22 cellular contexts compared by ENCODE assay signal in the genomic region with DNA sequence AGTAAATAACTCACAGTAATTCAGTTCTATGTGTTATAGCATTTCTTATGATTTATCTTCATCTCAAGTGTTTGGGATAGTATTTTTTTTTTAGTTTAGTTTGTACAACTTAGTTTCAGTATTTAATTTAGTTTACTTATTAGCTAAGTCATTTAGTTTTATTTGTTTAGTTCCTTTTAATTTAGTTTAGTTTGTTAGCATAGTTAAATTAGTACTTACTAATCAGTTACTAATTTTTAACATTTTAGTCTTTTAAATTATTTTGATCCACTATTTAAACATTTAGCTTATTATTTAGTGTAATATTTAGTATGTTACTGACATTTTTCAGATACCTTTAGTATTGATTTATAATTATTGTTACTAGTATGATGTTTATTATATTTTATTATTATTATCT.
DNase-seq lines count a peak whose midpoint lies in the region; FAIRE-seq and TF ChIP-seq lines count a peak whose summit lies in the region.
"Had no signal": no experiment of that assay in that cellular context is flagged by ENCODE, and none has a peak within 500 bp of the region (broad histone marks: within the 10 kb centered on the region; RNA-seq: fewer than 3 reads in every experiment).

No MANE protein-coding gene starts in this region.

- H3K27ac ChIP-seq in HEK293 (ENCODE audit: extremely low read depth, low read depth, low read length) (no peak overlapping the region), small intestine (ENCODE audit: low read depth in 1 of 2, low read length in 1 of 2) (no peak overlapping the region)
- H3K27ac ChIP-seq: BLaER1, C4-2B, GM23248 had no signal

- no peaks in the 10 kb centered on the region for H3K27me3 ChIP-seq in small intestine (ENCODE audit: control insufficient read depth in 2 of 2, insufficient read depth in 2 of 2, low read length in 2 of 2)
- H3K27me3 ChIP-seq: BLaER1 had no signal

- H3K36me3 ChIP-seq in HEK293 (ENCODE audit: control insufficient read depth in 2 of 2, insufficient read depth in 1 of 2, low read length in 2 of 2) (no peaks in the 10 kb centered on the region), small intestine (ENCODE audit: control insufficient read depth in 2 of 2, insufficient read depth in 2 of 2, low read length in 2 of 2) (no peaks in the 10 kb centered on the region)
- H3K36me3 ChIP-seq: BLaER1 had no signal

- in situ Hi-C loops in GM13977 (cut with MboI; ENCODE audit: low pct_unique_long_range_greater_than_20kb, low sequenced_read_pairs, unreplicated experiment): no loop called here

- CTCF ChIA-PET in HEK293 (lab: Yijun Ruan, JAX): interaction anchor here (0.7 to 0.9 kb wide), 3 partner anchors 79 to 457 kb away, joined by 3 read pairs; no protein-coding TSS in a partner anchor

- no peak overlapping the region for H3K4me3 ChIP-seq in HEK293 (ENCODE audit: low read depth, low read length)
- H3K4me3 ChIP-seq in small intestine (ENCODE audit: low read depth in 1 of 2, low read length in 2 of 2): no peak overlapping the region
- H3K4me3 ChIP-seq: BLaER1, GM23248 had no signal

- POLR2A ChIA-PET in HEK293 (lab: Yijun Ruan, JAX): interaction anchor here (0.7 kb wide), 1 partner anchor 11 kb away, joined by 3 read pairs; no protein-coding TSS in a partner anchor

- TF ChIP-seq CTCF in HEK293 (tag by site-specific recombination; IDR thresholded peaks at IDR 0.05) (no peak), GM13977 (IDR thresholded peaks at IDR 0.05; ENCODE audit: extremely low read depth, insufficient read depth, missing control alignments) (no peak)

- no peaks in the 10 kb centered on the region for H3K4me1 ChIP-seq in HEK293 (ENCODE audit: control insufficient read depth, insufficient read depth, low read length)
- H3K4me1 ChIP-seq in small intestine (ENCODE audit: control insufficient read depth in 2 of 2, insufficient read depth in 1 of 2, low read depth in 1 of 2, low read length in 1 of 2): no peaks in the 10 kb centered on the region
- H3K4me1 ChIP-seq: Caco-2 had no signal

- H3K9me3 ChIP-seq in HEK293 (ENCODE audit: control insufficient read depth, insufficient read depth, low read depth, low read length) (no peaks in the 10 kb centered on the region; the same call in 1 of the 2 replicates), small intestine (ENCODE audit: control insufficient read depth, low read depth) (no peaks in the 10 kb centered on the region)

- DNase-seq in small intestine (no peak), DMS153 treated with DMSO at 0.1 percent for 48 hours (lab: John Stamatoyannopoulos, UW; ENCODE audit: unreplicated experiment) (no peak), GM13977 (ENCODE audit: low spot score) (no peak), NCI-H146 (lab: John Stamatoyannopoulos, UW) (no peak), activated T-cell treated with anti-CD3 and anti-CD28 coated beads for 4 hours (no peak)
- DNase-seq: Caco-2; CD4-positive, CD25-positive, alpha-beta regulatory T cell; CD8-positive, alpha-beta T cell; DMS153; DMS79; EL; GM23248; H7; HCEC 1CT had no signal

- FAIRE-seq in colon (lab: Jason Lieb, UNC) (peak; percentile 81), islet of Langerhans (lab: Jason Lieb, UNC) (peak; percentile 92), small intestine (lab: Jason Lieb, UNC) (peak; percentile 85)
- FAIRE-seq: GM12892, GM19239, H1 had no signal

TF ChIP-seq in HEK293, 187 proteins besides CTCF, POLR2A, EP300 and RAD21:
- TF ChIP-seq ZNF664 (tag by site-specific recombination; IDR thresholded peaks at IDR 0.05) (peak; percentile 92), KLF16 (tag by site-specific recombination; IDR thresholded peaks at IDR 0.05) (no peak)
TF ChIP-seq in HEK293: peak in this region for 1.
